Comparison of ENCODE assay signal across 8 cellular contexts in genomic region chr3:101573449-101574387, GRCh38. TPM values are rescaled to one million over a fixed set of nuclear protein-coding genes. Genes with fewer than 3 reads are reported as not detected.
DNase-seq lines count a peak whose midpoint lies in the region; ATAC-seq and TF ChIP-seq lines count a peak whose summit lies in the region.

TSS of gene PCNP (plus strand) at chr3:101574180. CDS start at chr3:101574216, 36 bp downstream.

- H3K27ac Mint-ChIP-seq in GM23338 (peak within 1 kb of the TSS; percentile 99), natural killer cell (peak within 1 kb of the TSS; percentile 97 to 98)
- peak within 1 kb of the TSS; percentile 99 for H3K27ac Mint-ChIP-seq in activated T-helper 2 cell treated with anti-CD3 and anti-CD28 coated beads, Interferon-gamma antibody, Interleukin-2, Interleukin-4, amounts not matched to agents 10 μg/mL and 5 μg/mL and 100 μg/mL, durations not matched to agents 14 hours and 24 hours and 36 hours

- ATAC-seq in GM23338 (peak; percentile 91), natural killer cell (peak; percentile 79 to 95 (median 84))
- ATAC-seq in stimulated activated naive CD8-positive, alpha-beta T cell treated with anti-CD3 and anti-CD28 coated beads, Interleukin-15, Interleukin-2, amounts not matched to agents 100 U/mL and 50 U/mL, for 24 hours = peak; percentile 85

- POLR2A ChIA-PET in RWPE1 (lab: Yijun Ruan, JAX; ENCODE audit: low non-redundant PET) = interaction anchor here (1.0 to 1.1 kb wide), 2 partner anchors 103 kb away, joined by 3 to 4 read pairs; partner anchors contain the start of gene ZBTB11

- H3K9me3 Mint-ChIP-seq in GM23338 (no peaks in the 10 kb centered on the region), natural killer cell (no peaks in the 10 kb centered on the region)
- H3K9me3 Mint-ChIP-seq in activated T-helper 2 cell treated with anti-CD3 and anti-CD28 coated beads, Interferon-gamma antibody, Interleukin-2, Interleukin-4, amounts not matched to agents 10 μg/mL and 5 μg/mL and 100 μg/mL, durations not matched to agents 14 hours and 24 hours and 36 hours = no peaks in the 10 kb centered on the region

- CTCF ChIA-PET in RWPE1 (lab: Yijun Ruan, JAX) = interaction anchor here (0.6 to 1.8 kb wide), 7 partner anchors 11 to 617 kb away, joined by 3 to 5 read pairs (median 3); partner anchors contain the start of gene ZBTB11

- H3K4me3 ChIP-seq in GM23338 (peak within 1 kb of the TSS; percentile 95), fibroblast of mammary gland (ENCODE audit: control insufficient read depth, low read depth, low read length) (peak within 1 kb of the TSS; percentile 96)

- intact Hi-C loops in activated T-helper 2 cell treated with anti-CD3 and anti-CD28 coated beads, Interferon-gamma antibody, Interleukin-2, Interleukin-4, amounts not matched to agents 10 μg/mL and 5 μg/mL and 100 μg/mL, durations not matched to agents 14 hours and 24 hours and 36 hours (cut with micrococcal nuclease) = loop anchor here (1.0 to 5.0 kb wide), 7 partner anchors 12 to 1171 kb away; partner anchors contain the start of genes CEP97, LNP1, TOMM70 and TRMT10C
- intact Hi-C loops in natural killer cell (cut with micrococcal nuclease) = loop anchor here (1.0 to 10.0 kb wide), 9 partner anchors 12 to 1309 kb away; partner anchors contain the start of genes LNP1, NXPE3, TBC1D23 and TFG

- no peaks in the 10 kb centered on the region for H3K27me3 ChIP-seq in GM23338 (ENCODE audit: insufficient read depth)

- H4K20me1 ChIP-seq in GM23338 (replicated peaks; ENCODE audit: insufficient read depth) = peaks cover 23% of the 10 kb centered on the region

- DNase-seq in EH (ENCODE audit: low read depth) (peak; percentile 99), GM23338 (ENCODE audit: low spot score) (peak; percentile 99), RWPE1 (ENCODE audit: low spot score) (peak; percentile 91), fibroblast of mammary gland (ENCODE audit: low read depth) (peak; percentile 99), natural killer cell (peak; percentile 98)
- DNase-seq in activated T-helper 2 cell treated with anti-CD3 and anti-CD28 coated beads, Interferon-gamma antibody, Interleukin-2, Interleukin-4, amounts not matched to agents 10 μg/mL and 5 μg/mL and 100 μg/mL, durations not matched to agents 14 hours and 24 hours and 36 hours (ENCODE audit: low spot score) = peak; percentile 99
- DNase-seq in stimulated activated naive CD8-positive, alpha-beta T cell treated with anti-CD3 and anti-CD28 coated beads, Interleukin-15, Interleukin-2, amounts not matched to agents 100 U/mL and 50 U/mL, for 24 hours = peak; percentile 99

- no peaks in the 10 kb centered on the region for H3K9me2 ChIP-seq in GM23338 (ENCODE audit: insufficient read depth)

- H3K4me1 ChIP-seq in GM23338 (ENCODE audit: insufficient read depth) = peaks cover 12% of the 10 kb centered on the region

- TF ChIP-seq CTCF in GM23338 (conservative IDR thresholded peaks at IDR 0.05; ENCODE audit: low read depth in 2 of 2) (peak; percentile 83 to 95), LNCAP (IDR thresholded peaks at IDR 0.05) (peak; percentile 82), RWPE1 (conservative IDR thresholded peaks at IDR 0.05; ENCODE audit: low read depth) (peak; percentile 86), fibroblast of mammary gland (conservative IDR thresholded peaks at IDR 0.05; ENCODE audit: control insufficient read depth, insufficient read depth, low read depth, low read length) (peak; percentile 81), natural killer cell (IDR thresholded peaks at IDR 0.05) (peak; percentile 89)

- peak within 1 kb of the TSS; percentile 57 for H2AFZ ChIP-seq in GM23338

- H3K4me1 Mint-ChIP-seq in GM23338 (peaks cover 12% of the 10 kb centered on the region), natural killer cell (peaks cover 41 to 42% of the 10 kb centered on the region in 2 donors)
- peaks cover 56% of the 10 kb centered on the region for H3K4me1 Mint-ChIP-seq in activated T-helper 2 cell treated with anti-CD3 and anti-CD28 coated beads, Interferon-gamma antibody, Interleukin-2, Interleukin-4, amounts not matched to agents 10 μg/mL and 5 μg/mL and 100 μg/mL, durations not matched to agents 14 hours and 24 hours and 36 hours (ENCODE audit: low read depth)

- H3F3A ChIP-seq in GM23338 (replicated peaks; ENCODE audit: low read depth) = no peaks in the 10 kb centered on the region

- peaks cover 3% of the 10 kb centered on the region; the same call in 1 of the 2 replicates for H3K36me3 ChIP-seq in GM23338 (ENCODE audit: insufficient read depth)

- peak within 1 kb of the TSS; percentile 84 for H3K4me2 ChIP-seq in GM23338

- H3K79me2 ChIP-seq in GM23338 (replicated peaks; ENCODE audit: insufficient read depth) = peaks cover 45% of the 10 kb centered on the region

- H3K36me3 Mint-ChIP-seq in GM23338 (ENCODE audit: low read depth) (peaks cover 15% of the 10 kb centered on the region), natural killer cell (no peaks in the 10 kb centered on the region)
- H3K36me3 Mint-ChIP-seq in activated T-helper 2 cell treated with anti-CD3 and anti-CD28 coated beads, Interferon-gamma antibody, Interleukin-2, Interleukin-4, amounts not matched to agents 10 μg/mL and 5 μg/mL and 100 μg/mL, durations not matched to agents 14 hours and 24 hours and 36 hours (ENCODE audit: low read depth) = peaks cover 33% of the 10 kb centered on the region

- H3K4me3 Mint-ChIP-seq in GM23338 = peak within 1 kb of the TSS; percentile 94
- peak within 1 kb of the TSS; percentile 96 for H3K4me3 Mint-ChIP-seq in activated T-helper 2 cell treated with anti-CD3 and anti-CD28 coated beads, Interferon-gamma antibody, Interleukin-2, Interleukin-4, amounts not matched to agents 10 μg/mL and 5 μg/mL and 100 μg/mL, durations not matched to agents 14 hours and 24 hours and 36 hours (ENCODE audit: low read depth)
- peak within 1 kb of the TSS; percentile 91 for H3K4me3 Mint-ChIP-seq in natural killer cell

- H3K27me3 Mint-ChIP-seq in GM23338 (ENCODE audit: insufficient read depth, low read depth, poor library complexity) = peaks cover 3% of the 10 kb centered on the region
- H3K27me3 Mint-ChIP-seq in activated T-helper 2 cell treated with anti-CD3 and anti-CD28 coated beads, Interferon-gamma antibody, Interleukin-2, Interleukin-4, amounts not matched to agents 10 μg/mL and 5 μg/mL and 100 μg/mL, durations not matched to agents 14 hours and 24 hours and 36 hours (ENCODE audit: low read depth) = no peaks in the 10 kb centered on the region
- H3K27me3 Mint-ChIP-seq in natural killer cell (ENCODE audit: low read depth in 2 of 2) = no peaks in the 10 kb centered on the region

- H3K27ac ChIP-seq in GM23338 (ENCODE audit: low read depth) (peak within 1 kb of the TSS; percentile 91), RWPE1 (peak within 1 kb of the TSS; percentile 99)

TF ChIP-seq in GM23338, 12 proteins besides CTCF, POLR2A, EP300 and RAD21 (continues in another document):
- TF ChIP-seq ETS1 (IDR thresholded peaks at IDR 0.05) = peak; percentile 91
- peak; percentile 94 for TF ChIP-seq CREB1 (CRISPR knock-in tag; IDR thresholded peaks at IDR 0.05; ENCODE audit: low read depth)
- no peak for TF ChIP-seq REST (IDR thresholded peaks at IDR 0.05; ENCODE audit: unreplicated experiment)
- TF ChIP-seq POLR2AphosphoS5 (IDR thresholded peaks at IDR 0.05; ENCODE audit: low read depth) = peak; percentile 91
- TF ChIP-seq EZH2phosphoT487 (IDR thresholded peaks at IDR 0.05; ENCODE audit: unreplicated experiment) = no peak
- TF ChIP-seq STAT1 (IDR thresholded peaks at IDR 0.05; ENCODE audit: unreplicated experiment) = no peak
- TF ChIP-seq ZNF114 (CRISPR knock-in tag; IDR thresholded peaks at IDR 0.05) = no peak
- no peak for TF ChIP-seq ZNF331 (CRISPR knock-in tag; IDR thresholded peaks at IDR 0.05; ENCODE audit: low read depth)
- no peak for TF ChIP-seq NANOG (IDR thresholded peaks at IDR 0.05; ENCODE audit: borderline replicate concordance)

RNA-seq across cellular contexts. Expression of gene PCNP, which starts in this region (rescaled TPM):
- 134 and 139 TPM in 2 replicates for total RNA-seq in GM23338 (2014; rRNA removed; shearing (Covaris generic))
- 151 and 185 TPM in 2 replicates for polyA plus RNA-seq in GM23338 (2016; fragmentation: Nextera tagmentation; extraction: Ambion mirVana)
- total RNA-seq in activated T-helper 2 cell treated with anti-CD3 and anti-CD28 coated beads, Interferon-gamma antibody, Interleukin-2, Interleukin-4, amounts not matched to agents 10 μg/mL and 5 μg/mL and 100 μg/mL, durations not matched to agents 14 hours and 24 hours and 36 hours = 190 and 192 TPM in 2 replicates
- total RNA-seq in natural killer cell = 100 to 1,000 TPM; 119 to 132 (median 124) TPM

Comparison
In these comparisons a context has a peak if more than half of its experiments do, and no peak if none do; other contexts are left out.
1. Peak in every context shown above with its lines: DNase-seq, ATAC-seq, H3K4me3 ChIP-seq and H3K27ac ChIP-seq.